ENCODE assay signal across 8 cellular contexts in genomic region chr15:77418341-77419049, GRCh38. TPM values are rescaled to one million over a fixed set of nuclear protein-coding genes. Genes with fewer than 3 reads are reported as not detected.
A peak's percentile ranks its signal among the peaks of the same experiment; 100 is the strongest.
DNase-seq lines count a peak whose midpoint lies in the region; ATAC-seq and TF ChIP-seq lines count a peak whose summit lies in the region.

No MANE protein-coding gene starts in this region.

- peak overlapping the region; percentile 96 to 99 (median 99) for H3K4me3 Mint-ChIP-seq in nephron

- peak overlapping the region; percentile 83 for H3K4me3 ChIP-seq in BLaER1
- peak overlapping the region; percentile 75 for H3K4me3 ChIP-seq in Loucy (ENCODE audit: low read length, poor library complexity, severe bottlenecking)
- H3K4me3 ChIP-seq in duodenal mucosa (ENCODE audit: low read depth in 1 of 2, low read length in 2 of 2) = peak overlapping the region; percentile 85 to 93

- DNase-seq in H4 (ENCODE audit: low spot score) = no peak
- no peak for DNase-seq in DMS153 treated with DMSO at 0.1 percent for 48 hours (lab: John Stamatoyannopoulos, UW; ENCODE audit: unreplicated experiment)
- DNase-seq in activated CD4-positive, alpha-beta T cell treated with anti-CD3 and anti-CD28 coated beads, Interleukin-2, amount 50 U/mL, for 4 hours = no peak

- no peak for TF ChIP-seq CTCF in Loucy (conservative IDR thresholded peaks at IDR 0.05; ENCODE audit: low read length)
- TF ChIP-seq CTCF in nephron (IDR thresholded peaks at IDR 0.05; ENCODE audit: unreplicated experiment in 3 of 3) = no peak

- H3F3A ChIP-seq in Loucy (ENCODE audit: low read depth) = no peaks in the 10 kb centered on the region

- H3K9me3 Mint-ChIP-seq in nephron = no peaks in the 10 kb centered on the region

- H4K20me1 ChIP-seq in BLaER1 (peaks cover 22% of the 10 kb centered on the region), Loucy (ENCODE audit: insufficient read depth, low read length, poor library complexity, severe bottlenecking) (peaks cover 37% of the 10 kb centered on the region)

- peaks cover 33% of the 10 kb centered on the region for H3K4me1 Mint-ChIP-seq in nephron

- no peaks in the 10 kb centered on the region for H3K36me3 Mint-ChIP-seq in nephron (ENCODE audit: low read depth)

- H2AFZ ChIP-seq in Loucy (ENCODE audit: low read length) = peak overlapping the region; percentile 83; the same call in 1 of the 2 replicates

- H3K36me3 ChIP-seq in BLaER1 = no peaks in the 10 kb centered on the region
- no peaks in the 10 kb centered on the region for H3K36me3 ChIP-seq in Loucy (ENCODE audit: insufficient read depth, low read length)
- H3K36me3 ChIP-seq in duodenal mucosa (ENCODE audit: control insufficient read depth in 1 of 2, insufficient read depth in 2 of 2, low read length in 2 of 2) = no peaks in the 10 kb centered on the region

- no peak overlapping the region for H3K9ac ChIP-seq in BLaER1
- H3K9ac ChIP-seq in Loucy (ENCODE audit: low read depth, low read length, poor library complexity, severe bottlenecking) = peak overlapping the region; percentile 78
- peak overlapping the region in 1 of 2 donors; percentile 76 for H3K9ac ChIP-seq in duodenal mucosa (ENCODE audit: low read depth in 1 of 2, low read length in 2 of 2)

- H3K9me3 ChIP-seq in BLaER1 (no peaks in the 10 kb centered on the region), Loucy (ENCODE audit: insufficient read depth, low read depth, low read length) (no peaks in the 10 kb centered on the region), duodenal mucosa (ENCODE audit: control insufficient read depth in 1 of 2, low read length in 2 of 2) (no peaks in the 10 kb centered on the region)

- no peaks in the 10 kb centered on the region for H3K9me2 ChIP-seq in Loucy (replicated peaks; ENCODE audit: low read depth, low read length)

- H3K27me3 ChIP-seq in BLaER1 (peaks cover 13% of the 10 kb centered on the region), Loucy (ENCODE audit: insufficient read depth, low read length, poor library complexity, severe bottlenecking) (no peaks in the 10 kb centered on the region), duodenal mucosa (ENCODE audit: control insufficient read depth in 1 of 2, insufficient read depth in 2 of 2, low read length in 2 of 2) (no peaks in the 10 kb centered on the region)

- H3K27ac ChIP-seq in BLaER1 = no peak overlapping the region
- no peak overlapping the region for H3K27ac ChIP-seq in duodenal mucosa (ENCODE audit: low read depth, low read length)

- no peak for ATAC-seq in HG02970 (IDR thresholded peaks at IDR 0.05; ENCODE audit: low FRiP score, unreplicated experiment)

- H3K4me2 ChIP-seq in BLaER1 (peak overlapping the region; percentile 94), Loucy (ENCODE audit: low read depth, low read length, poor library complexity, severe bottlenecking) (peak overlapping the region; percentile 75)

- H3K4me1 ChIP-seq in BLaER1 (peaks cover 27% of the 10 kb centered on the region), Loucy (ENCODE audit: insufficient read depth, low read length, poor library complexity, severe bottlenecking) (peaks cover 58% of the 10 kb centered on the region), duodenal mucosa (ENCODE audit: control insufficient read depth in 1 of 2, insufficient read depth in 2 of 2, low read length in 2 of 2) (peaks cover 12 to 32% of the 10 kb centered on the region in 2 donors)

- peak overlapping the region; percentile 95 to 98 (median 98) for H3K27ac Mint-ChIP-seq in nephron

- no peaks in the 10 kb centered on the region for H3K27me3 Mint-ChIP-seq in nephron (ENCODE audit: low read depth)

- H3K79me2 ChIP-seq in Loucy (ENCODE audit: insufficient read depth, low read length) = peaks cover 77% of the 10 kb centered on the region

RNA-seq across cellular contexts. Expression of gene PEAK1, which starts 1.4 kb away (rescaled TPM):
- 2.6 and 2.9 TPM in 2 replicates for total RNA-seq in H4 (2014; rRNA removed; shearing (Covaris generic))

RNA-seq across cellular contexts. Expression of gene HMG20A, which starts 2.2 kb away (rescaled TPM):
- total RNA-seq in H4 (2014; rRNA removed; shearing (Covaris generic)) = 15.4 and 28.8 TPM in 2 replicates
